In genomic region chr19:940591-941291, GRCh38 we compare ENCODE assay signal across 9 cellular contexts. TPM values are rescaled to one million over a fixed set of nuclear protein-coding genes. Genes with fewer than 3 reads are reported as not detected.
DNase-seq lines count a peak whose midpoint lies in the region; ATAC-seq and TF ChIP-seq lines count a peak whose summit lies in the region.
"Had no signal": no experiment of that assay in that cellular context is flagged by ENCODE, and none has a peak within 500 bp of the region (broad histone marks: within the 10 kb centered on the region; RNA-seq: fewer than 3 reads in every experiment).

No MANE protein-coding gene starts in this region.

- no peaks in the 10 kb centered on the region for H3K27me3 ChIP-seq in BE2C

- H3K4me3 ChIP-seq in BE2C (ENCODE audit: low read depth, low read length), result peak overlapping the region; percentile 33

- H3K36me3 ChIP-seq in BE2C, result peaks cover 5% of the 10 kb centered on the region

- DNase-seq in BE2C (peak; percentile 85), RPMI7951 (ENCODE audit: low read depth) (peak; percentile 96), activated gamma-delta T cell treated with Interleukin-2 at 50 U/mL for 16 hours (peak; percentile 77), Right ventricle myocardium inferior (ENCODE audit: missing footprints) (peak; percentile 91), renal cortical epithelial cell (ENCODE audit: low read depth) (peak; percentile 50), germinal center (ENCODE audit: low spot score) (no peak)

- intact Hi-C loops in Right ventricle myocardium inferior (cut with DNase I), result no loop called here

- no peaks in the 10 kb centered on the region for H3K9me3 ChIP-seq in BE2C

- ATAC-seq in GM21619 (IDR thresholded peaks at IDR 0.05; ENCODE audit: unreplicated experiment) (peak; percentile 33), Right ventricle myocardium inferior (peak; percentile 72), HG02840 (IDR thresholded peaks at IDR 0.05; ENCODE audit: low FRiP score, unreplicated experiment) (no peak)

- H3K4me1 ChIP-seq in BE2C, result peaks cover 20% of the 10 kb centered on the region

- TF ChIP-seq CTCF in BE2C (IDR thresholded peaks at IDR 0.05; ENCODE audit: low read depth, low read length), result no peak

RNA-seq across cellular contexts. Expression of gene ARID3A, which starts 14.9 kb away (rescaled TPM):
- polyA plus RNA-seq in BE2C (2012; ENCODE audit: insufficient read depth, insufficient read length, low read depth), result 23.2 TPM
- total RNA-seq in RPMI7951 (2014; rRNA removed; shearing (Covaris generic)), result 5.3 and 5.6 TPM in 2 replicates
- 6.7 TPM for total RNA-seq in Right ventricle myocardium inferior
- 9.5 and 18.8 TPM in 2 replicates for total RNA-seq in renal cortical epithelial cell

RNA-seq across cellular contexts. Expression of gene KISS1R, which starts 23.6 kb away (rescaled TPM):
- polyA plus RNA-seq in BE2C (2012; ENCODE audit: insufficient read depth, insufficient read length, low read depth), result not detected
- total RNA-seq in RPMI7951 (2014; rRNA removed; shearing (Covaris generic)), result not detected in 2 replicates
- not detected for total RNA-seq in Right ventricle myocardium inferior
- not detected in 2 replicates for total RNA-seq in renal cortical epithelial cell

RNA-seq across cellular contexts. Expression of gene R3HDM4, which starts 27.7 kb away (rescaled TPM):
- 74.8 TPM for polyA plus RNA-seq in BE2C (2012; ENCODE audit: insufficient read depth, insufficient read length, low read depth)
- 19.7 and 29.3 TPM in 2 replicates for total RNA-seq in RPMI7951 (2014; rRNA removed; shearing (Covaris generic))
- total RNA-seq in Right ventricle myocardium inferior, result 21.9 TPM
- 36.6 and 38.3 TPM in 2 replicates for total RNA-seq in renal cortical epithelial cell

RNA-seq across cellular contexts. Expression of gene WDR18, which starts 43.4 kb away (rescaled TPM):
- polyA plus RNA-seq in BE2C (2012; ENCODE audit: insufficient read depth, insufficient read length, low read depth), result 247 TPM
- 47.7 and 67.0 TPM in 2 replicates for total RNA-seq in RPMI7951 (2014; rRNA removed; shearing (Covaris generic))
- total RNA-seq in Right ventricle myocardium inferior, result 20.7 TPM
- 31.1 and 50.4 TPM in 2 replicates for total RNA-seq in renal cortical epithelial cell

RNA-seq across cellular contexts. Expression of gene RNU6-9, which starts 47.5 kb away (rescaled TPM):
- not detected for polyA plus RNA-seq in BE2C (2012; ENCODE audit: insufficient read depth, insufficient read length, low read depth)
- not detected in 2 replicates for total RNA-seq in RPMI7951 (2014; rRNA removed; shearing (Covaris generic))
- not detected for total RNA-seq in Right ventricle myocardium inferior
- not detected in 2 replicates for total RNA-seq in renal cortical epithelial cell
- polyA plus RNA-seq: neural cell had no signal
